In the genomic region with DNA sequence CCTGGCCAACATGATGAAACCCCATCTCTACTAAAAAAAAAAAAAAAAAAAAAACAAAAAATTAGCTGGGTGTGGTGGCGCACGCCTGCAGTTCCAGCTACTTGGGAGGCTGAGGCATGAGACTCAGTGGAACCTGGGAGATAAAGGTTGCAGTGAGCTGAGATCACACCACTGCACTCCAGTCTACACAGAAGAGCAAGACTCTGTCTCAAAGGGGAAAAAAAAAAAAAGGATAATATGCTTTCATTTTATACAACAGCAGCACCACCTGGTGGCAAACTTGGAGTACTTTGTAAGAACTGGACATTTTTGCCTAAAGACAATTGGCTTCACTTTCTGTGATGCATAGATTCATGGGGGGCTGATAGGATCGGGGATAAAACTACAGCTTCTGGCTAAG, we compare ENCODE assay signal across 1 cellular context.
TF ChIP-seq lines count a peak whose summit lies in the region.

No MANE protein-coding gene starts in this region.

TF ChIP-seq in HCT116, 20 proteins besides CTCF, POLR2A, EP300 and RAD21:
- no peak for TF ChIP-seq SP1 (IDR thresholded peaks at IDR 0.05; ENCODE audit: low read depth)
- TF ChIP-seq CEBPB (IDR thresholded peaks at IDR 0.05; ENCODE audit: low read depth) = no peak
- TF ChIP-seq ATF3 (IDR thresholded peaks at IDR 0.05) = no peak
- TF ChIP-seq FOSL1 (IDR thresholded peaks at IDR 0.05; ENCODE audit: low read depth) = no peak
- TF ChIP-seq POLR2AphosphoS5 (IDR thresholded peaks at IDR 0.05; ENCODE audit: low read depth, low read length) = peak; percentile 34; the same call in 1 of the 2 replicates
- TF ChIP-seq SRF (IDR thresholded peaks at IDR 0.05; ENCODE audit: low read depth) = no peak
- TF ChIP-seq EZH2phosphoT487 (IDR thresholded peaks at IDR 0.05; ENCODE audit: borderline replicate concordance) = no peak
